ENCODE assay signal across 24 cellular contexts in genomic region chr20:1937316-1937976, GRCh38. TPM values are rescaled to one million over a fixed set of nuclear protein-coding genes. Genes with fewer than 3 reads are reported as not detected.
"Had no signal": no experiment of that assay in that cellular context is flagged by ENCODE, and none has a peak within 500 bp of the region (broad histone marks: within the 10 kb centered on the region; RNA-seq: fewer than 3 reads in every experiment).

No MANE protein-coding gene starts in this region.

- H3K36me3 ChIP-seq: ovary had no signal

- H3K27ac Mint-ChIP-seq: effector memory CD8-positive, alpha-beta T cell; progenitor cell of endocrine pancreas; stimulated activated effector memory CD8-positive, alpha-beta T cell treated with anti-CD3 and anti-CD28 coated beads, Interleukin-12 subunit alpha, Interleukin-12 subunit beta, amount 100 ng/mL, for 72 hours had no signal

- DNase-seq: effector memory CD8-positive, alpha-beta T cell; glutamatergic neuron; kidney; left cardiac atrium; left ventricle myocardium superior; mesendoderm; naive thymus-derived CD4-positive, alpha-beta T cell; nephron progenitor cell; ovary; right cardiac atrium; stimulated activated CD4-positive, alpha-beta T cell treated with anti-CD3 and anti-CD28 coated beads, Interleukin-4, amount 100 ng/mL, for 1 hour; stimulated activated CD8-positive, alpha-beta memory T cell treated with anti-CD3 and anti-CD28 coated beads, Interleukin-4, amount 100 ng/mL, for 48 hours; stimulated activated naive CD8-positive, alpha-beta T cell treated with anti-CD3 and anti-CD28 coated beads, Interleukin-15, amount 100 ng/mL, for 72 hours; trophoblast cell had no signal

- H3K36me3 Mint-ChIP-seq: naive thymus-derived CD4-positive, alpha-beta T cell; stimulated activated effector memory CD8-positive, alpha-beta T cell treated with anti-CD3 and anti-CD28 coated beads, Interleukin-12 subunit alpha, Interleukin-12 subunit beta, amount 100 ng/mL, for 72 hours had no signal

- H3K9me3 ChIP-seq: esophagus muscularis mucosa, gastroesophageal sphincter, ovary had no signal

- H3K9me3 Mint-ChIP-seq: dendritic cell treated with granulocyte-macrophage colony-stimulating factor and Interleukin-4, amounts not matched to agents 40 ng/mL and 50 ng/mL, for 4 days; effector memory CD8-positive, alpha-beta T cell; nephron progenitor cell; stimulated activated effector memory CD8-positive, alpha-beta T cell treated with anti-CD3 and anti-CD28 coated beads, Interleukin-12 subunit alpha, Interleukin-12 subunit beta, amount 100 ng/mL, for 72 hours; stimulated activated naive CD8-positive, alpha-beta T cell treated with anti-CD3 and anti-CD28 coated beads, Interleukin-15, amount 100 ng/mL, for 72 hours had no signal

- H3K27me3 ChIP-seq: esophagus muscularis mucosa, gastroesophageal sphincter, ovary had no signal

- H3K27ac ChIP-seq: epithelial cell of prostate, esophagus muscularis mucosa, gastroesophageal sphincter, ovary had no signal

- H3K27me3 Mint-ChIP-seq: dendritic cell treated with granulocyte-macrophage colony-stimulating factor and Interleukin-4, amounts not matched to agents 40 ng/mL and 50 ng/mL, for 4 days had no signal

- FAIRE-seq: kidney had no signal

- H3K4me1 Mint-ChIP-seq: naive thymus-derived CD4-positive, alpha-beta T cell; stimulated activated effector memory CD8-positive, alpha-beta T cell treated with anti-CD3 and anti-CD28 coated beads, Interleukin-12 subunit alpha, Interleukin-12 subunit beta, amount 100 ng/mL, for 72 hours; stimulated activated naive CD8-positive, alpha-beta T cell treated with anti-CD3 and anti-CD28 coated beads, Interleukin-15, amount 100 ng/mL, for 72 hours had no signal

- ATAC-seq: effector memory CD8-positive, alpha-beta T cell; gastroesophageal sphincter; left cardiac atrium; left ventricle myocardium superior; naive thymus-derived CD4-positive, alpha-beta T cell; right cardiac atrium; stimulated activated effector memory CD8-positive, alpha-beta T cell treated with anti-CD3 and anti-CD28 coated beads, Interleukin-12 subunit alpha, Interleukin-12 subunit beta, amount 100 ng/mL, for 72 hours; stimulated activated naive CD8-positive, alpha-beta T cell treated with anti-CD3 and anti-CD28 coated beads, Interleukin-15, amount 100 ng/mL, for 72 hours had no signal

- H3K4me3 Mint-ChIP-seq: dendritic cell treated with granulocyte-macrophage colony-stimulating factor and Interleukin-4, amounts not matched to agents 40 ng/mL and 50 ng/mL, for 4 days; effector memory CD8-positive, alpha-beta T cell; naive thymus-derived CD4-positive, alpha-beta T cell; nephron progenitor cell; stimulated activated effector memory CD8-positive, alpha-beta T cell treated with anti-CD3 and anti-CD28 coated beads, Interleukin-12 subunit alpha, Interleukin-12 subunit beta, amount 100 ng/mL, for 72 hours; stimulated activated naive CD8-positive, alpha-beta T cell treated with anti-CD3 and anti-CD28 coated beads, Interleukin-15, amount 100 ng/mL, for 72 hours had no signal

- H3K4me3 ChIP-seq: esophagus muscularis mucosa, gastroesophageal sphincter, ovary had no signal

RNA-seq across cellular contexts. Expression of gene SIRPA, which starts 42.2 kb away (rescaled TPM):
- polyA plus RNA-seq: naive thymus-derived CD4-positive, alpha-beta T cell had no signal

RNA-seq across cellular contexts. Expression of gene PDYN, which starts 56.4 kb away (rescaled TPM):
- total RNA-seq: esophagus muscularis mucosa; fibroblast of villous mesenchyme; gastroesophageal sphincter; kidney; left cardiac atrium; left ventricle myocardium superior; lung microvascular endothelial cell; naive thymus-derived CD4-positive, alpha-beta T cell; ovary; progenitor cell of endocrine pancreas; right cardiac atrium; subcutaneous adipose tissue; urinary bladder had no signal
- polyA plus RNA-seq: naive thymus-derived CD4-positive, alpha-beta T cell; ovary; right cardiac atrium; urinary bladder had no signal
